ENCODE assay signal across 15 cellular contexts in the genomic region with DNA sequence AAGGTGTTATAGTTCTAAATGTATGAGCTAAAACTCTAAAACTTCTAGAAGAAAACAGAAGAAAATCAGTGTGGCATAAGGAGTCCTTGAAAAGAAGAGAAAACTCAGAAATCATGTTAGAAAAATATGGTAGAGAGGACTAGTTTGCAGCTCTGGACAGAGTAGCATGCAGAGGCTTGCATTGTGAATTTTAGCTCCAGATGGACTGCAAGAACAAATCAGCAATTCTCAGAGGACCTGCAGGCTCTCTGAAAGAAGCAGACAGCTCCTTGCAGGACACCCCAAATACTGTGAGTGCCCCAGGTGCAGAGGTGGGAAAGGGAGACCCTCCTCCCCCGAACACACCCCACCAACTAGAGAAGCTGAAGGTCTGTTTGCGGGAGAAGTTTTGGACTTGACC.
"Had no signal": no experiment of that assay in that cellular context is flagged by ENCODE, and none has a peak within 500 bp of the region (broad histone marks: within the 10 kb centered on the region; RNA-seq: fewer than 3 reads in every experiment).

No MANE protein-coding gene starts in this region.

- ATAC-seq: effector memory CD8-positive, alpha-beta T cell; naive thymus-derived CD8-positive, alpha-beta T cell had no signal

- H3K4me3 Mint-ChIP-seq: activated naive CD4-positive, alpha-beta T cell treated with anti-CD3 and anti-CD28 coated beads, Interleukin-2, amount 50 U/mL, for 24 hours; central memory CD8-positive, alpha-beta T cell; effector memory CD8-positive, alpha-beta T cell; naive thymus-derived CD8-positive, alpha-beta T cell had no signal

- H3K4me1 Mint-ChIP-seq: activated naive CD4-positive, alpha-beta T cell treated with anti-CD3 and anti-CD28 coated beads, Interleukin-2, amount 50 U/mL, for 24 hours; central memory CD8-positive, alpha-beta T cell; naive thymus-derived CD8-positive, alpha-beta T cell had no signal

- H3K27ac ChIP-seq: brain microvascular endothelial cell, esophagus muscularis mucosa, spleen, upper lobe of left lung, VCaP had no signal

- H3K36me3 ChIP-seq: brain microvascular endothelial cell, esophagus muscularis mucosa, spleen, upper lobe of left lung had no signal

- H3K9me3 ChIP-seq: esophagus muscularis mucosa, spleen, upper lobe of left lung had no signal

- H3K27ac Mint-ChIP-seq: activated naive CD4-positive, alpha-beta T cell treated with anti-CD3 and anti-CD28 coated beads, Interleukin-2, amount 50 U/mL, for 24 hours; effector memory CD8-positive, alpha-beta T cell; naive thymus-derived CD8-positive, alpha-beta T cell had no signal

- H3K27me3 ChIP-seq: brain microvascular endothelial cell, esophagus muscularis mucosa, spleen, upper lobe of left lung had no signal

- DNase-seq: activated gamma-delta T cell treated with Interleukin-2 at 50 U/mL for 16 hours; activated T-cell treated with anti-CD3 and anti-CD28 coated beads, Interleukin-2, amount 50 U/mL, for 1 hour; anterior cingulate cortex; brain microvascular endothelial cell; effector memory CD8-positive, alpha-beta T cell; hypothalamus; naive thymus-derived CD8-positive, alpha-beta T cell; spleen; stimulated activated CD4-positive, alpha-beta T cell treated with anti-CD3 and anti-CD28 coated beads, Interleukin-4, amount 100 ng/mL, for 1 hour; stimulated activated naive CD4-positive, alpha-beta T cell treated with Interleukin-2 at 50 U/mL for 16 hours; upper lobe of left lung had no signal

- H3K27me3 Mint-ChIP-seq: activated naive CD4-positive, alpha-beta T cell treated with anti-CD3 and anti-CD28 coated beads, Interleukin-2, amount 50 U/mL, for 24 hours; central memory CD8-positive, alpha-beta T cell; effector memory CD8-positive, alpha-beta T cell; naive thymus-derived CD8-positive, alpha-beta T cell had no signal

- H3K36me3 Mint-ChIP-seq: activated naive CD4-positive, alpha-beta T cell treated with anti-CD3 and anti-CD28 coated beads, Interleukin-2, amount 50 U/mL, for 24 hours; naive thymus-derived CD8-positive, alpha-beta T cell had no signal

- H3K4me3 ChIP-seq: esophagus muscularis mucosa, spleen, upper lobe of left lung had no signal

- H3K4me1 ChIP-seq: esophagus muscularis mucosa, spleen, upper lobe of left lung had no signal

- H3K9me3 Mint-ChIP-seq: activated naive CD4-positive, alpha-beta T cell treated with anti-CD3 and anti-CD28 coated beads, Interleukin-2, amount 50 U/mL, for 24 hours had no signal
